Comparison of ENCODE assay signal across 28 cellular contexts in the genomic region with DNA sequence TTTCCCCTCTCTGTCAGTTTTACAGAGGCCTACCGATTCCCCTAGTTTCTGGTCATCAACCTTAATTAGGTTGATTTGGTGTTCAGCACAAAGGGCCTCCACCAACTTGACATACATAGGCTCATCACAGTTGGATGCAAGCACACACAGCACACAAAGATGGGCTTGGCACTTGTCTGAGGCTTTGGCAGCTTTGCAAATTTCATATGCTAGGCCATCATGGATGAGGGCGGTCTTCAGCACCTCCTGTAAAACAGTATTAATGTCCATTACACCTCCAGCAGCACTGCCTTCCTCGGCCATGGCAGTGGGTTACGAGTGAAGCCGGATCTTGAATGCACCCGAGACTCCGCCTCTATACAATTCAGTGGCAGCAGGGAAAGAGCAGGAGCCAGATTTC. TPM values are rescaled to one million over a fixed set of nuclear protein-coding genes. Genes with fewer than 3 reads are reported as not detected.
DNase-seq lines count a peak whose midpoint lies in the region; ATAC-seq and TF ChIP-seq lines count a peak whose summit lies in the region.
"Had no signal": no experiment of that assay in that cellular context is flagged by ENCODE, and none has a peak within 500 bp of the region (broad histone marks: within the 10 kb centered on the region; RNA-seq: fewer than 3 reads in every experiment).

No MANE protein-coding gene starts in this region.

- no peaks in the 10 kb centered on the region for H3K9me3 ChIP-seq in CD4-positive, CD25-positive, alpha-beta regulatory T cell (ENCODE audit: control insufficient read depth in 2 of 2, low read length in 2 of 2)
- H3K9me3 ChIP-seq in neutrophil, result no peaks in the 10 kb centered on the region
- H3K9me3 ChIP-seq: BLaER1 treated with 17β-estradiol and CSF1 and Interleukin-3, amounts not matched to agents 10 nM and 100 nM; Caco-2; SJCRH30 had no signal

- H3K36me3 Mint-ChIP-seq in activated T-cell treated with anti-CD3 and anti-CD28 coated beads, Interleukin-2, amount 50 U/mL, for 72 hours (ENCODE audit: insufficient read depth in 2 of 2), result peaks cover 6 to 20% of the 10 kb centered on the region in 2 donors
- peaks cover 78% of the 10 kb centered on the region for H3K36me3 Mint-ChIP-seq in activated T-cell treated with anti-CD3 and anti-CD28 coated beads, Interleukin-2, amount 50 U/mL, for 24 hours (ENCODE audit: low read depth)
- peaks cover 26% of the 10 kb centered on the region for H3K36me3 Mint-ChIP-seq in CD4-positive, CD25-positive, alpha-beta regulatory T cell

- no peak for DNase-seq in activated T-cell treated with anti-CD3 and anti-CD28 coated beads, Interleukin-2, amount 50 U/mL, for 72 hours
- DNase-seq in activated T-cell treated with anti-CD3 and anti-CD28 coated beads, Interleukin-2, amount 50 U/mL, for 24 hours, result no peak
- no peak for DNase-seq in CD4-positive, CD25-positive, alpha-beta regulatory T cell
- peak; percentile 65 for DNase-seq in cerebellar cortex (ENCODE audit: low spot score)
- no peak for DNase-seq in HCEC 1CT
- DNase-seq in SIG-M5 treated with dmso at 0.1 percent for 504 hours (lab: John Stamatoyannopoulos, UW; ENCODE audit: unreplicated experiment), result no peak
- DNase-seq: Caco-2; CD8-positive, alpha-beta T cell; DMS 273 treated with DMSO at 0.1 percent for 48 hours; DMS79; EL; GF-D8; Kasumi-1; NCI-H1092 treated with DMSO at 0.1 percent for 48 hours; NCI-H1436; NCI-H187; NCI-H2081 treated with DMSO at 0.1 percent for 48 hours; NCI-H524 treated with DMSO at 0.1 percent for 48 hours; NCI-H774; PC-3; SJCRH30 had no signal

- no peaks in the 10 kb centered on the region for H3K4me1 ChIP-seq in CD4-positive, CD25-positive, alpha-beta regulatory T cell (ENCODE audit: control insufficient read depth, insufficient read depth, low read length, poor library complexity, severe bottlenecking)
- peaks cover 35 to 43% of the 10 kb centered on the region in 2 experiments for H3K4me1 ChIP-seq in neutrophil (ENCODE audit: control insufficient read depth in 1 of 2, insufficient read depth in 1 of 2, low read depth in 1 of 2, low read length in 1 of 2)
- H3K4me1 ChIP-seq: Caco-2, SJCRH30 had no signal

- no peaks in the 10 kb centered on the region for H3K27me3 ChIP-seq in CD4-positive, CD25-positive, alpha-beta regulatory T cell (ENCODE audit: control insufficient read depth, insufficient read depth, low read length)
- no peaks in the 10 kb centered on the region for H3K27me3 ChIP-seq in neutrophil
- H3K27me3 ChIP-seq: BLaER1 treated with 17β-estradiol and CSF1 and Interleukin-3, amounts not matched to agents 10 nM and 100 nM; SJCRH30 had no signal

- no peak overlapping the region for H3K4me3 ChIP-seq in CD4-positive, CD25-positive, alpha-beta regulatory T cell (ENCODE audit: low read depth, low read length)
- H3K4me3 ChIP-seq in neutrophil (ENCODE audit: low read depth in 1 of 2, low read length in 1 of 2), result no peak overlapping the region
- H3K4me3 ChIP-seq: BLaER1 treated with 17β-estradiol and CSF1 and Interleukin-3, amounts not matched to agents 10 nM and 100 nM; K562; SJCRH30 had no signal

- peaks cover 12% of the 10 kb centered on the region for H3K36me3 ChIP-seq in CD4-positive, CD25-positive, alpha-beta regulatory T cell (ENCODE audit: control insufficient read depth, insufficient read depth, low read length)
- H3K36me3 ChIP-seq in neutrophil, result no peaks in the 10 kb centered on the region
- H3K36me3 ChIP-seq: SJCRH30 had no signal

- ATAC-seq in activated T-cell treated with anti-CD3 and anti-CD28 coated beads, Interleukin-2, amount 50 U/mL, for 72 hours (replicated peaks in 1 of 2), result no peak
- no peak for ATAC-seq in CD4-positive, CD25-positive, alpha-beta regulatory T cell (ENCODE audit: low read depth in 2 of 2)
- ATAC-seq in GM18858 (IDR thresholded peaks at IDR 0.05; ENCODE audit: unreplicated experiment), result no peak
- ATAC-seq: CD8-positive, alpha-beta T cell; HCT116; PC-3; SK-N-SH treated with all-trans-retinoic acid at 6 μM for 48 hours had no signal

- H3K27ac ChIP-seq in CD4-positive, CD25-positive, alpha-beta regulatory T cell (ENCODE audit: insufficient read depth, low read length, poor library complexity, severe bottlenecking), result no peak overlapping the region
- H3K27ac ChIP-seq in neutrophil, result peak overlapping the region; percentile 84
- H3K27ac ChIP-seq: BLaER1 treated with 17β-estradiol and CSF1 and Interleukin-3, amounts not matched to agents 10 nM and 100 nM; HL-60; SJCRH30 had no signal

- no peaks in the 10 kb centered on the region for H3K27me3 Mint-ChIP-seq in activated T-cell treated with anti-CD3 and anti-CD28 coated beads, Interleukin-2, amount 50 U/mL, for 72 hours (ENCODE audit: low read depth)
- H3K27me3 Mint-ChIP-seq in activated T-cell treated with anti-CD3 and anti-CD28 coated beads, Interleukin-2, amount 50 U/mL, for 24 hours, result no peaks in the 10 kb centered on the region
- H3K27me3 Mint-ChIP-seq in CD4-positive, CD25-positive, alpha-beta regulatory T cell, result no peaks in the 10 kb centered on the region

- H3K4me3 Mint-ChIP-seq in activated T-cell treated with anti-CD3 and anti-CD28 coated beads, Interleukin-2, amount 50 U/mL, for 72 hours, result no peak overlapping the region
- H3K4me3 Mint-ChIP-seq in activated T-cell treated with anti-CD3 and anti-CD28 coated beads, Interleukin-2, amount 50 U/mL, for 24 hours, result no peak overlapping the region
- H3K4me3 Mint-ChIP-seq in CD4-positive, CD25-positive, alpha-beta regulatory T cell, result no peak overlapping the region
- H3K4me3 Mint-ChIP-seq: CD8-positive, alpha-beta T cell had no signal

- no peak for TF ChIP-seq CTCF in neutrophil (IDR thresholded peaks at IDR 0.05)

- peak overlapping the region; percentile 49 for H3K27ac Mint-ChIP-seq in activated T-cell treated with anti-CD3 and anti-CD28 coated beads, Interleukin-2, amount 50 U/mL, for 72 hours
- H3K27ac Mint-ChIP-seq in activated T-cell treated with anti-CD3 and anti-CD28 coated beads, Interleukin-2, amount 50 U/mL, for 24 hours, result no peak overlapping the region
- peak overlapping the region in 2 of 3 donors; percentile 66 to 81 for H3K27ac Mint-ChIP-seq in CD4-positive, CD25-positive, alpha-beta regulatory T cell
- H3K27ac Mint-ChIP-seq: CD8-positive, alpha-beta T cell had no signal

- H3K4me1 Mint-ChIP-seq in activated T-cell treated with anti-CD3 and anti-CD28 coated beads, Interleukin-2, amount 50 U/mL, for 72 hours (ENCODE audit: low read depth), result no peaks in the 10 kb centered on the region
- H3K4me1 Mint-ChIP-seq in activated T-cell treated with anti-CD3 and anti-CD28 coated beads, Interleukin-2, amount 50 U/mL, for 24 hours (ENCODE audit: low read depth), result peaks cover 8% of the 10 kb centered on the region
- peaks cover 11 to 21% (median 18%) of the 10 kb centered on the region in 4 donors for H3K4me1 Mint-ChIP-seq in CD4-positive, CD25-positive, alpha-beta regulatory T cell

- H3K9me3 Mint-ChIP-seq in activated T-cell treated with anti-CD3 and anti-CD28 coated beads, Interleukin-2, amount 50 U/mL, for 72 hours, result no peaks in the 10 kb centered on the region
- H3K9me3 Mint-ChIP-seq in activated T-cell treated with anti-CD3 and anti-CD28 coated beads, Interleukin-2, amount 50 U/mL, for 24 hours, result no peaks in the 10 kb centered on the region
- no peaks in the 10 kb centered on the region for H3K9me3 Mint-ChIP-seq in CD4-positive, CD25-positive, alpha-beta regulatory T cell
- H3K9me3 Mint-ChIP-seq: CD8-positive, alpha-beta T cell had no signal

RNA-seq across cellular contexts. Expression of gene REL, which starts 56.9 kb away (rescaled TPM):
- total RNA-seq in activated T-cell treated with anti-CD3 and anti-CD28 coated beads, Interleukin-2, amount 50 U/mL, for 72 hours, result 10 to 100 TPM; 72.6 to 81.0 TPM
- 146 TPM for total RNA-seq in CD4-positive, CD25-positive, alpha-beta regulatory T cell
- 10 to 100 TPM; 14.6 to 16.0 (median 15.6) TPM for polyA plus RNA-seq in CD4-positive, CD25-positive, alpha-beta regulatory T cell
